8 cellular contexts compared by ENCODE assay signal in the genomic region with DNA sequence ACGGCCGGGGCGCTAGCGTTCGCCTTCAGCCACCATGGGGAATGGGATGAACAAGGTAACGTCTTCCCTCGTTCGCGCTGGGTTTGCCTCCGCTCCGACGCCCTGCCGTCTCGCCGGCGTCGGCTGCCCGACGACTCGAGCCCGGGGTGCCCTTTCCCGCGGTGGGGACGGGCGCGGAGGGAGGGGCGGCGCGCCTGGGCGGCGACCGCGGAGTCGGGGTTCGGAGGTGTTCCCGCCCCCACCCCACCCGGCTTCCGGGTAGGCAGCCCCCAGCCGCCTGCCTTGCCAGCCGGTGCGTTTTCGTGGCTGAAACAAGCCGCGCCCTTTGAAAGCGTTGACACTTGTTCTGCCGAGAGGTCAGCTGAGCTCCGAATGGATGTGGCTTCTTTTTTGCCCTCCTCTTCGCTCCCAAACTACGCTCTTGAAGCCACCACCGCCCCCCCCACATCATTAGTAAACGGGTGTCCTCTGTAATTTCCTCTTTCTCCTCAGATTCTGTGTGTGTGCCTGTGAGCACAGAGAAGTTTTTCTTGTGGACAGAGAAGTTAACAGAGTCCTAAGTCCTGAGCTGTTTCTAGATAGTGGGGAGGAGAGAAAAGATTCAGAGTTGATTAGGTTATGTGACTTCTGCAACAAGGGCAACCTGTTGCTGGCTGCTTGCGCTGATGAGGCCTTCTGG. TPM values are rescaled to one million over a fixed set of nuclear protein-coding genes. Genes with fewer than 3 reads are reported as not detected.
A peak's percentile ranks its signal among the peaks of the same experiment; 100 is the strongest.
DNase-seq lines count a peak whose midpoint lies in the region; ATAC-seq and TF ChIP-seq lines count a peak whose summit lies in the region.

No MANE protein-coding gene starts in this region.

- H3K27me3 Mint-ChIP-seq in mesothelial cell of epicardium (ENCODE audit: low read depth), result peaks cover 8% of the 10 kb centered on the region

- H3K4me1 Mint-ChIP-seq in mesothelial cell of epicardium, result peaks cover 13% of the 10 kb centered on the region

- no peaks in the 10 kb centered on the region for H3K36me3 Mint-ChIP-seq in mesothelial cell of epicardium

- peak overlapping the region; percentile 86 for H3K4me3 Mint-ChIP-seq in mesothelial cell of epicardium

- DNase-seq in dorsolateral prefrontal cortex (no peak), mesothelial cell of epicardium (ENCODE audit: low spot score in 2 of 2, unreplicated experiment in 2 of 2) (no peak), NCI-H128 (lab: John Stamatoyannopoulos, UW; ENCODE audit: unreplicated experiment) (no peak), epidermal melanocyte (ENCODE audit: insufficient read length, low spot score) (no peak)
- DNase-seq in stimulated activated CD8-positive, alpha-beta memory T cell treated with anti-CD3 and anti-CD28 coated beads, Interleukin-4, amount 100 ng/mL, for 24 hours (ENCODE audit: low read depth), result peak; percentile 66

- TF ChIP-seq CTCF in dorsolateral prefrontal cortex (IDR thresholded peaks at IDR 0.05 in 54 of 56, conservative IDR thresholded peaks at IDR 0.05 in 2 of 56; ENCODE audit: low read depth in 1 of 56, partially characterized antibody in 56 of 56), result peak in 4 of 56 donors; percentile 2 to 26 (median 12)
- no peak for TF ChIP-seq CTCF in mesothelial cell of epicardium (IDR thresholded peaks at IDR 0.05; ENCODE audit: unreplicated experiment)

- intact Hi-C loops in dorsolateral prefrontal cortex (cut with DNase I), result loop anchor here (2.0 to 10.0 kb wide), 5 partner anchors 40 to 222 kb away; no protein-coding TSS in a partner anchor

- peak overlapping the region; percentile 86 for H3K27ac Mint-ChIP-seq in mesothelial cell of epicardium

- H3K9me3 Mint-ChIP-seq in mesothelial cell of epicardium, result peaks cover 19% of the 10 kb centered on the region

- H3K4me3 ChIP-seq in dorsolateral prefrontal cortex, result peak overlapping the region; percentile 39 to 92 (median 74)

- ATAC-seq in GM19025 (IDR thresholded peaks at IDR 0.05; ENCODE audit: low read depth, unreplicated experiment) (peak; percentile 29), HG03139 (IDR thresholded peaks at IDR 0.05; ENCODE audit: unreplicated experiment) (peak; percentile 32)
- ATAC-seq in activated CD4-positive, CD25-positive, alpha-beta regulatory T cell treated with anti-CD3 and anti-CD28 coated beads, Interleukin-2, amount 50 U/mL, for 24 hours, result peak; percentile 18 to 36

- peak overlapping the region; percentile 33 to 99 (median 95) for H3K27ac ChIP-seq in dorsolateral prefrontal cortex

- no peaks in the 10 kb centered on the region for H3K27me3 ChIP-seq in dorsolateral prefrontal cortex

RNA-seq across cellular contexts. Expression of a gene that starts 0.4 kb away (rescaled TPM):
- total RNA-seq in dorsolateral prefrontal cortex (10 to 100 TPM; 41.2 to 72.5 (median 53.5) TPM), mesothelial cell of epicardium (29.9 to 32.0 TPM (median 30.9 TPM) in 3 replicates)
